ENCODE assay signal across 8 cellular contexts in genomic region chr5:80111386-80112030, GRCh38.
DNase-seq lines count a peak whose midpoint lies in the region; TF ChIP-seq lines count a peak whose summit lies in the region.
"Not testable (repeated sequence)": the region's sequence is repeated elsewhere in the genome, so short reads cannot be mapped to it uniquely, and the experiment has no call there.

No MANE protein-coding gene starts in this region.

- H2AK5ac ChIP-seq in mesenchymal stem cell (ENCODE audit: low read length, severe bottlenecking), result not testable (repeated sequence)

- not testable (repeated sequence) for H3K14ac ChIP-seq in mesenchymal stem cell (ENCODE audit: low read length in 2 of 2)

- not testable (repeated sequence) for H3K79me1 ChIP-seq in mesenchymal stem cell (replicated peaks; ENCODE audit: low read length, poor library complexity, severe bottlenecking)

- not testable (repeated sequence) for H4K8ac ChIP-seq in mesenchymal stem cell (ENCODE audit: low read length)

- H3K27ac ChIP-seq in BLaER1, result peak overlapping the region; percentile 82
- H3K27ac ChIP-seq in mesenchymal stem cell (ENCODE audit: low read length, poor library complexity, severe bottlenecking), result peak overlapping the region; percentile 56

- peaks cover 46% of the 10 kb centered on the region for H3K9me3 Mint-ChIP-seq in nephron progenitor cell
- H3K9me3 Mint-ChIP-seq in type B pancreatic cell, result not testable (repeated sequence)

- H3K4me1 Mint-ChIP-seq in nephron progenitor cell (peaks cover 62% of the 10 kb centered on the region), type B pancreatic cell (ENCODE audit: unreplicated experiment) (peaks cover 34% of the 10 kb centered on the region)

- not testable (repeated sequence) for H4K20me1 ChIP-seq in BLaER1

- peaks cover 30% of the 10 kb centered on the region for H3K9me3 ChIP-seq in BLaER1
- H3K9me3 ChIP-seq in mesenchymal stem cell (ENCODE audit: control insufficient read depth, low read length), result not testable (repeated sequence)

- WGBS in mesenchymal stem cell, result 56% methylated on average over 8 of the region's 8 CpGs

- not testable (repeated sequence) for H2BK120ac ChIP-seq in mesenchymal stem cell (ENCODE audit: low read depth, low read length)

- H3K36me3 Mint-ChIP-seq in nephron progenitor cell (ENCODE audit: low read depth) (peaks cover 38% of the 10 kb centered on the region), type B pancreatic cell (peaks cover 11% of the 10 kb centered on the region)

- peak overlapping the region; percentile 68; the same call in 1 of the 2 replicates for H3K9ac ChIP-seq in BLaER1
- not testable (repeated sequence) for H3K9ac ChIP-seq in mesenchymal stem cell (ENCODE audit: low read length)

- peaks cover 31% of the 10 kb centered on the region for H3K36me3 ChIP-seq in BLaER1
- H3K36me3 ChIP-seq in mesenchymal stem cell (ENCODE audit: control insufficient read depth in 1 of 2, insufficient read depth in 2 of 2, low read depth in 1 of 2, low read length in 2 of 2), result not testable (repeated sequence)

- TF ChIP-seq CTCF in fibroblast of villous mesenchyme (IDR thresholded peaks at IDR 0.05; ENCODE audit: insufficient read depth, low read depth, low read length); nephron progenitor cell (IDR thresholded peaks at IDR 0.05); type B pancreatic cell (conservative IDR thresholded peaks at IDR 0.05): not testable (repeated sequence)

- H3K27ac Mint-ChIP-seq in nephron progenitor cell (peak overlapping the region; percentile 96), type B pancreatic cell (peak overlapping the region; percentile 65)

- not testable (repeated sequence) for H2BK15ac ChIP-seq in mesenchymal stem cell (ENCODE audit: low read depth, poor library complexity, severe bottlenecking)

- not testable (repeated sequence) for H3K23ac ChIP-seq in mesenchymal stem cell (ENCODE audit: low read length in 2 of 2)

- not testable (repeated sequence) for H3K27me3 Mint-ChIP-seq in nephron progenitor cell (ENCODE audit: low read depth, poor library complexity); type B pancreatic cell

- not testable (repeated sequence) for H2AFZ ChIP-seq in mesenchymal stem cell (ENCODE audit: low read depth, low read length)

- H3K4me1 ChIP-seq in BLaER1 (peaks cover 67% of the 10 kb centered on the region), mesenchymal stem cell (ENCODE audit: control insufficient read depth, insufficient read depth, low read depth, low read length) (peaks cover 15% of the 10 kb centered on the region)

- H3K27me3 ChIP-seq in BLaER1, result not testable (repeated sequence)
- H3K27me3 ChIP-seq in mesenchymal stem cell (ENCODE audit: control insufficient read depth in 1 of 2, insufficient read depth in 1 of 2, low read length in 2 of 2), result peaks cover 0 to 14% of the 10 kb centered on the region in 2 experiments

- not testable (repeated sequence) for H4K91ac ChIP-seq in mesenchymal stem cell (ENCODE audit: low read length)

- not testable (repeated sequence) for H3K4ac ChIP-seq in mesenchymal stem cell (ENCODE audit: low read depth in 1 of 2, low read length in 2 of 2)

- H3K4me3 Mint-ChIP-seq in nephron progenitor cell (peak overlapping the region; percentile 69), type B pancreatic cell (peak overlapping the region; percentile 55)

- DNase-seq in ELF-1 (ENCODE audit: low read depth, low spot score), result peak; percentile 72
- peak; percentile 10 for DNase-seq in NCI-H226
- DNase-seq in amniotic epithelial cell (ENCODE audit: low read depth), result peak; percentile 81
- DNase-seq in fibroblast of villous mesenchyme (ENCODE audit: low read depth), result peak; percentile 15
- not testable (repeated sequence) for DNase-seq in mesenchymal stem cell; nephron progenitor cell; type B pancreatic cell (ENCODE audit: extremely low spot score, unreplicated experiment)

- H3K18ac ChIP-seq in mesenchymal stem cell (ENCODE audit: low read depth in 1 of 2, low read length in 2 of 2), result not testable (repeated sequence)

- H2BK12ac ChIP-seq in mesenchymal stem cell (ENCODE audit: low read length in 2 of 2), result not testable (repeated sequence)

- peak overlapping the region; percentile 98 for H3K4me2 ChIP-seq in BLaER1
- H3K4me2 ChIP-seq in mesenchymal stem cell (ENCODE audit: low read length, poor library complexity, severe bottlenecking), result peak overlapping the region; percentile 26

- not testable (repeated sequence) for H2BK5ac ChIP-seq in mesenchymal stem cell (ENCODE audit: low read depth, low read length, poor library complexity, severe bottlenecking)

- not testable (repeated sequence) for H3K4me3 ChIP-seq in BLaER1; fibroblast of villous mesenchyme (ENCODE audit: low read depth, low read length); mesenchymal stem cell (ENCODE audit: insufficient read depth in 1 of 2, low read depth in 1 of 2, low read length in 2 of 2)
